ENCODE assay signal across 22 cellular contexts in genomic region chr12:44523828-44524227, GRCh38.
"Had no signal": no experiment of that assay in that cellular context is flagged by ENCODE, and none has a peak within 500 bp of the region (broad histone marks: within the 10 kb centered on the region; RNA-seq: fewer than 3 reads in every experiment).

No MANE protein-coding gene starts in this region.

- H3K4me1 ChIP-seq: SJSA1 had no signal

- H3K27ac ChIP-seq: HL-60, RWPE1, SJSA1, SK-N-MC had no signal

- H3K36me3 ChIP-seq: SJSA1 had no signal

- H3K9me3 ChIP-seq: SJSA1 had no signal

- H3K4me3 ChIP-seq: SJSA1, SK-N-MC had no signal

- DNase-seq: KBM-7, MV-4-11, NCI-H1048, NCI-H1105, NCI-H1417, NCI-H1436 treated with DMSO at 0.1 percent for 48 hours, NCI-H1694, NCI-H187 treated with DMSO at 0.1 percent for 48 hours, NCI-H2029 treated with DMSO at 0.1 percent for 48 hours, NCI-H2171, NCI-H226, NCI-H446, NCI-H510A, NCI-H524 treated with DMSO at 0.1 percent for 48 hours, NCI-H774, PC-3, SIG-M5 had no signal

- ATAC-seq: Panc1, PC-3 had no signal
